ENCODE assay signal across 29 cellular contexts in the genomic region with DNA sequence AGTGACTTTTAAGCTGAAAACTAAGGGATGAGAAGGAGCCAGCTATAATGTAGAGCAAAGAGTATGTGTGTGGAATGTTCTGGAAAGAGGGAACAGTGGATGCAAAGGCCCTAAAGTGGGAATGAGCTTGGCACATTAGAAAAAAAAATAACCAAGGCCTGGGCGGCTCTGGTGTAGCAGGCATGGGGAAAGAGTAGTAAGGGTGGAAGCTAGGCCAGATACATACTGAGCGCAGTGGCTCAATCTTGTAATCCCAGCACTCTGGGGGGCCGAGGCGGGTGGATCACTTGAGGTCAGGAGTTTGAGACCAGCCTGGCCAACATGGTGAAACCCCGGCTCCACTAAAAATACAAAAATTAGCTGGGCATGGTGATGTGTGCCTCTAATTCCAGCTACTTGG.
"Had no signal": no experiment of that assay in that cellular context is flagged by ENCODE, and none has a peak within 500 bp of the region (broad histone marks: within the 10 kb centered on the region; RNA-seq: fewer than 3 reads in every experiment).

No MANE protein-coding gene starts in this region.

- H3K27ac Mint-ChIP-seq: activated CD4-positive, alpha-beta memory T cell treated with anti-CD3 and anti-CD28 coated beads, Interleukin-2, amount 10 ng/mL, durations not matched to agents 7 days and 5 days; activated naive CD8-positive, alpha-beta T cell treated with anti-CD3 and anti-CD28 coated beads, Interleukin-2, amount 50 U/mL, for 24 hours; dendritic cell treated with granulocyte-macrophage colony-stimulating factor and Interleukin-4, amounts not matched to agents 40 ng/mL and 50 ng/mL, for 4 days; endodermal cell; natural killer cell treated with Interleukin-12 subunit alpha and Interleukin-12 subunit beta and Interleukin-15 and Interleukin-18, amount 100 ng/mL, for 72 hours; stimulated activated memory B cell treated with anti-CD40 and anti-IgM and Interleukin-4, amounts not matched to agents 10 μg/mL and 1 μg/mL and 100 μg/mL, for 72 hours had no signal

- H3K27ac ChIP-seq: breast epithelium, foreskin keratinocyte, heart right ventricle, lower lobe of right lung, sigmoid colon, stomach, suprapubic skin, tibial artery, VCaP had no signal

- H3K4me1 ChIP-seq: breast epithelium, foreskin keratinocyte, tibial artery had no signal

- H3K4me1 Mint-ChIP-seq: activated naive CD8-positive, alpha-beta T cell treated with anti-CD3 and anti-CD28 coated beads, Interleukin-2, amount 50 U/mL, for 24 hours; endodermal cell; stimulated activated memory B cell treated with anti-CD40 and anti-IgM and Interleukin-4, amounts not matched to agents 10 μg/mL and 1 μg/mL and 100 μg/mL, for 72 hours had no signal

- H3K36me3 Mint-ChIP-seq: natural killer cell treated with Interleukin-12 subunit alpha and Interleukin-12 subunit beta and Interleukin-15 and Interleukin-18, amount 100 ng/mL, for 72 hours had no signal

- H3K4me3 Mint-ChIP-seq: activated CD4-positive, alpha-beta memory T cell treated with anti-CD3 and anti-CD28 coated beads, Interleukin-2, amount 10 ng/mL, durations not matched to agents 7 days and 5 days; activated naive CD8-positive, alpha-beta T cell treated with anti-CD3 and anti-CD28 coated beads, Interleukin-2, amount 50 U/mL, for 24 hours; dendritic cell treated with granulocyte-macrophage colony-stimulating factor and Interleukin-4, amounts not matched to agents 40 ng/mL and 50 ng/mL, for 4 days; natural killer cell treated with Interleukin-12 subunit alpha and Interleukin-12 subunit beta and Interleukin-15 and Interleukin-18, amount 100 ng/mL, for 72 hours; stimulated activated memory B cell treated with anti-CD40 and anti-IgM and Interleukin-4, amounts not matched to agents 10 μg/mL and 1 μg/mL and 100 μg/mL, for 72 hours had no signal

- H3K36me3 ChIP-seq: breast epithelium had no signal

- ATAC-seq: activated CD4-positive, CD25-positive, alpha-beta regulatory T cell treated with anti-CD3 and anti-CD28 coated beads, Interleukin-2, amount 50 U/mL, for 24 hours; activated naive CD8-positive, alpha-beta T cell treated with anti-CD3 and anti-CD28 coated beads, Interleukin-2, amount 50 U/mL, for 24 hours; foreskin keratinocyte; left lobe of liver; lower lobe of right lung; mucosa of descending colon; natural killer cell treated with Interleukin-12 subunit alpha and Interleukin-12 subunit beta and Interleukin-15 and Interleukin-18, amount 100 ng/mL, for 72 hours; stimulated activated memory B cell treated with anti-CD40 and anti-IgM and Interleukin-4, amounts not matched to agents 10 μg/mL and 1 μg/mL and 100 μg/mL, for 72 hours had no signal

- H3K9me3 ChIP-seq: breast epithelium, heart right ventricle, lower lobe of right lung, mucosa of descending colon, sigmoid colon, stomach, suprapubic skin, tibial artery had no signal

- H3K27me3 Mint-ChIP-seq: activated CD4-positive, alpha-beta memory T cell treated with anti-CD3 and anti-CD28 coated beads, Interleukin-2, amount 10 ng/mL, durations not matched to agents 7 days and 5 days; activated naive CD8-positive, alpha-beta T cell treated with anti-CD3 and anti-CD28 coated beads, Interleukin-2, amount 50 U/mL, for 24 hours; dendritic cell treated with granulocyte-macrophage colony-stimulating factor and Interleukin-4, amounts not matched to agents 40 ng/mL and 50 ng/mL, for 4 days; natural killer cell treated with Interleukin-12 subunit alpha and Interleukin-12 subunit beta and Interleukin-15 and Interleukin-18, amount 100 ng/mL, for 72 hours; stimulated activated memory B cell treated with anti-CD40 and anti-IgM and Interleukin-4, amounts not matched to agents 10 μg/mL and 1 μg/mL and 100 μg/mL, for 72 hours had no signal

- H3K9me3 Mint-ChIP-seq: activated CD4-positive, alpha-beta memory T cell treated with anti-CD3 and anti-CD28 coated beads, Interleukin-2, amount 10 ng/mL, durations not matched to agents 7 days and 5 days; activated naive CD8-positive, alpha-beta T cell treated with anti-CD3 and anti-CD28 coated beads, Interleukin-2, amount 50 U/mL, for 24 hours; dendritic cell treated with granulocyte-macrophage colony-stimulating factor and Interleukin-4, amounts not matched to agents 40 ng/mL and 50 ng/mL, for 4 days; endodermal cell; natural killer cell treated with Interleukin-12 subunit alpha and Interleukin-12 subunit beta and Interleukin-15 and Interleukin-18, amount 100 ng/mL, for 72 hours; stimulated activated memory B cell treated with anti-CD40 and anti-IgM and Interleukin-4, amounts not matched to agents 10 μg/mL and 1 μg/mL and 100 μg/mL, for 72 hours had no signal

- H3K4me3 ChIP-seq: breast epithelium, heart right ventricle, lower lobe of right lung, mucosa of descending colon, sigmoid colon, stomach, suprapubic skin, tibial artery had no signal

- H3K27me3 ChIP-seq: breast epithelium, foreskin keratinocyte, heart right ventricle, sigmoid colon, stomach, suprapubic skin, tibial artery had no signal

- DNase-seq: activated CD4-positive, alpha-beta memory T cell treated with anti-CD3 and anti-CD28 coated beads, Interleukin-2, amount 10 ng/mL, durations not matched to agents 7 days and 5 days; activated CD4-positive, alpha-beta T cell treated with anti-CD3 and anti-CD28 coated beads for 48 hours; activated gamma-delta T cell; activated naive CD4-positive, alpha-beta T cell treated with anti-CD3 and anti-CD28 coated beads, Interleukin-2, amount 50 U/mL, for 16 hours; activated naive CD8-positive, alpha-beta T cell treated with anti-CD3 and anti-CD28 coated beads, Interleukin-2, amount 50 U/mL, for 24 hours; amygdala; central memory CD4-positive, alpha-beta T cell; endodermal cell; foreskin keratinocyte; heart right ventricle; kidney glomerular epithelial cell; lower lobe of right lung; mesenchymal stem cell; mucosa of descending colon; sigmoid colon; small intestine; stimulated activated CD4-positive, alpha-beta T cell treated with anti-CD3 and anti-CD28 coated beads, Interleukin-4, amount 100 ng/mL, for 24 hours; stomach; T-helper 1 cell; T-helper 9 cell; tibial artery had no signal
